In genomic region chr3:56862352-56863062, GRCh38 we compare ENCODE assay signal across 9 cellular contexts.
DNase-seq lines count a peak whose midpoint lies in the region; ATAC-seq, FAIRE-seq and TF ChIP-seq lines count a peak whose summit lies in the region.
"Had no signal": no experiment of that assay in that cellular context is flagged by ENCODE, and none has a peak within 500 bp of the region (broad histone marks: within the 10 kb centered on the region; RNA-seq: fewer than 3 reads in every experiment).

No MANE protein-coding gene starts in this region.

- H3K4me1 ChIP-seq in upper lobe of left lung, result peaks cover 0 to 7% (median 0%) of the 10 kb centered on the region in 4 donors
- H3K4me1 ChIP-seq in esophagus muscularis mucosa, result peaks cover 0 to 16% (median 9%) of the 10 kb centered on the region in 4 donors
- H3K4me1 ChIP-seq: transverse colon had no signal

- H3K4me3 Mint-ChIP-seq in nephron progenitor cell, result peak overlapping the region; percentile 32

- H3K9me3 ChIP-seq in upper lobe of left lung (no peaks in the 10 kb centered on the region), esophagus muscularis mucosa (no peaks in the 10 kb centered on the region)
- H3K9me3 ChIP-seq: transverse colon had no signal

- intact Hi-C loops in esophagus muscularis mucosa (cut with DNase I), result no loop called here

- no peaks in the 10 kb centered on the region for H3K9me3 Mint-ChIP-seq in nephron progenitor cell

- H3K36me3 Mint-ChIP-seq in nephron progenitor cell (ENCODE audit: low read depth), result peaks cover 5% of the 10 kb centered on the region

- H3K4me1 Mint-ChIP-seq in nephron progenitor cell, result peaks cover 47% of the 10 kb centered on the region

- H3K4me3 ChIP-seq in bronchial epithelial cell (ENCODE audit: low read depth, low read length) (no peak overlapping the region), upper lobe of left lung (no peak overlapping the region), esophagus muscularis mucosa (no peak overlapping the region)
- H3K4me3 ChIP-seq: transverse colon had no signal

- TF ChIP-seq EP300 in upper lobe of left lung (IDR thresholded peaks at IDR 0.05) (no peak), esophagus muscularis mucosa (IDR thresholded peaks at IDR 0.05) (no peak)

- H3K27ac Mint-ChIP-seq in nephron progenitor cell, result peak overlapping the region; percentile 95

- H3K27me3 ChIP-seq in bronchial epithelial cell (ENCODE audit: control insufficient read depth, insufficient read depth, low read length) (no peaks in the 10 kb centered on the region), upper lobe of left lung (no peaks in the 10 kb centered on the region), esophagus muscularis mucosa (no peaks in the 10 kb centered on the region)
- H3K27me3 ChIP-seq: transverse colon had no signal

- H3K27me3 Mint-ChIP-seq in nephron progenitor cell (ENCODE audit: low read depth, poor library complexity), result peaks cover 6% of the 10 kb centered on the region

- H3K27ac ChIP-seq in upper lobe of left lung, result no peak overlapping the region
- no peak overlapping the region for H3K27ac ChIP-seq in esophagus muscularis mucosa (replicated peaks in 1 of 4)
- H3K27ac ChIP-seq: transverse colon had no signal

- H3K36me3 ChIP-seq in bronchial epithelial cell (ENCODE audit: control insufficient read depth, insufficient read depth, low read length), result no peaks in the 10 kb centered on the region
- no peaks in the 10 kb centered on the region for H3K36me3 ChIP-seq in upper lobe of left lung
- no peaks in the 10 kb centered on the region for H3K36me3 ChIP-seq in esophagus muscularis mucosa
- H3K36me3 ChIP-seq: transverse colon had no signal

- no peak for TF ChIP-seq CTCF in bronchial epithelial cell (IDR thresholded peaks at IDR 0.05; ENCODE audit: insufficient read depth, low read length, severe bottlenecking)
- no peak for TF ChIP-seq CTCF in nephron progenitor cell (IDR thresholded peaks at IDR 0.05)
- TF ChIP-seq CTCF in upper lobe of left lung (IDR thresholded peaks at IDR 0.05), result no peak
- no peak for TF ChIP-seq CTCF in esophagus muscularis mucosa (IDR thresholded peaks at IDR 0.05)

- DNase-seq in EH (ENCODE audit: low read depth), result peak; percentile 82
- peak; percentile 29 for DNase-seq in HS-5 (ENCODE audit: low read depth)
- peak; percentile 89 for DNase-seq in bronchial epithelial cell (ENCODE audit: low read depth)
- no peak for DNase-seq in nephron progenitor cell
- DNase-seq in upper lobe of left lung, result no peak
- DNase-seq in NCI-H2171 treated with DMSO at 0.1 percent for 48 hours (lab: John Stamatoyannopoulos, UW), result no peak
- no peak for DNase-seq in esophagus muscularis mucosa (ENCODE audit: extremely low spot score)
- DNase-seq: transverse colon had no signal

- ATAC-seq in upper lobe of left lung (ENCODE audit: low FRiP score in 2 of 2) (no peak), HG03045 (IDR thresholded peaks at IDR 0.05; ENCODE audit: unreplicated experiment) (no peak)

- 83 to 87% methylated on average over 6 of the region's 6 CpGs for WGBS in upper lobe of left lung, 2 donors
- WGBS in esophagus muscularis mucosa, result 68% methylated on average over 6 of the region's 6 CpGs

- FAIRE-seq in bronchial epithelial cell (lab: Jason Lieb, UNC), result no peak

- TF ChIP-seq POLR2A in upper lobe of left lung (IDR thresholded peaks at IDR 0.05), result no peak
- TF ChIP-seq POLR2A in esophagus muscularis mucosa (IDR thresholded peaks at IDR 0.05; ENCODE audit: low read depth), result no peak

Comparison
In these comparisons a context has a peak if more than half of its experiments do, and no peak if none do; other contexts are left out.
1. DNase-seq: peak in EH (single experiment), HS-5 (single experiment) and bronchial epithelial cell (single experiment); none in nephron progenitor cell (single experiment), upper lobe of left lung (0 of 2), NCI-H2171 treated with DMSO at 0.1 percent for 48 hours (single experiment) and esophagus muscularis mucosa (single experiment).